In the genomic region with DNA sequence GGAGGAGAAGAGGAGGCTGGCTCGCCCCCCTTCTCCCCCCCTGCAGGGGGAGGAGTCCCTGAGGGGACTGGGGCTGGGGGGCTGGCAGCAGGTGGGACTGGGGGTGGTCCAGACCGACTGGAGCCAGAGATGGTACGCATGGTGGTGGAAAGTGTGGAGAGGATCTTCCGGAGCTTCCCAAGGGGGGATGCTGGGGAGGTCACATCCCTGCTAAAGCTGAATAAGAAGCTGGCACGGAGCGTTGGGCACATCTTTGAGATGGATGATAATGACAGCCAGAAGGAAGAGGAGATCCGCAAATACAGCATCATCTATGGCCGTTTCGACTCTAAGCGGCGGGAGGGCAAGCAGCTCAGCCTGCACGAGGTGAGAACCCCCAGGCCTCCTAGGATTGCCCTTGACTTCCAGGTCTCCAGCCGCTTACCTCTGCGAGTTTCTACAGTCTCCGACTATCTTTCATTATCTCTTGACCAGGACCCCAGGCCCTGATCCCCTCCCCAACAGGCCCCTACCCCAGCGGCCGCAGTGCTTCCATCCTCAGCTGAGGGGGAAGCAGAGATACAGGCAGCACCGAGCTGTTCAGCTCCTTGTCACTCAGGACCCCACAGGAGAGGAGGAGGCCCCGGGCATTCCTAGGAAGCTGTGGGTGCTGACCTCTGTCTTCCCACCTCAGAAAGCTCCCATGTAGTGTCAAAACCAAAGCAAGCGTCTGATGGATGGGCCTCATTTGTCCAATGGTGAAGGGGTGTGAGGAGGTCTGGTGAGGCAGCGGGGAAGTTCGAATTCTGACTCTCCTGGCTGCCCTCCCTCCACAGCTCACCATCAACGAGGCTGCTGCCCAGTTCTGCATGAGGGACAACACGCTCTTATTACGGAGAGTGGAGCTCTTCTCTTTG, we compare ENCODE assay signal across 13 cellular contexts. TPM values are rescaled to one million over a fixed set of nuclear protein-coding genes. Genes with fewer than 3 reads are reported as not detected.
DNase-seq lines count a peak whose midpoint lies in the region; TF ChIP-seq lines count a peak whose summit lies in the region.
"Had no signal": no experiment of that assay in that cellular context is flagged by ENCODE, and none has a peak within 500 bp of the region (broad histone marks: within the 10 kb centered on the region; RNA-seq: fewer than 3 reads in every experiment).

No MANE protein-coding gene starts in this region.

- peaks cover 23% of the 10 kb centered on the region for H3K36me3 ChIP-seq in neutrophil

- H3K9me3 Mint-ChIP-seq in immature natural killer cell: no peaks in the 10 kb centered on the region

- TF ChIP-seq CTCF in AG04449 (IDR thresholded peaks at IDR 0.05; ENCODE audit: insufficient read depth, low read length, missing control alignments) (no peak), choroid plexus epithelial cell (conservative IDR thresholded peaks at IDR 0.05; ENCODE audit: low read depth, low read length) (no peak), neutrophil (IDR thresholded peaks at IDR 0.05) (no peak)

- peaks cover 42% of the 10 kb centered on the region for H3K27me3 ChIP-seq in neutrophil

- peak overlapping the region; percentile 31 for H3K27ac ChIP-seq in neutrophil

- H3K4me1 Mint-ChIP-seq in immature natural killer cell: peaks cover 31 to 33% of the 10 kb centered on the region in 2 donors

- POLR2A ChIA-PET in AG04449 (lab: Yijun Ruan, JAX): interaction anchor here (0.6 to 2.2 kb wide), 8 partner anchors 8 to 151 kb away, joined by 3 to 12 read pairs (median 3); no protein-coding TSS in a partner anchor

- peaks cover 3 to 11% (median 6%) of the 10 kb centered on the region in 3 donors for H3K36me3 Mint-ChIP-seq in immature natural killer cell

- DNase-seq in AG04449 (ENCODE audit: low read depth, low spot score): no peak
- peak; percentile 2 for DNase-seq in H4 (ENCODE audit: low spot score)
- no peak for DNase-seq in choroid plexus epithelial cell (ENCODE audit: low read depth)
- no peak for DNase-seq in NCI-H2029 (lab: John Stamatoyannopoulos, UW)
- no peak for DNase-seq in immature natural killer cell
- no peak for DNase-seq in COLO829 (ENCODE audit: low spot score)
- DNase-seq in EL: no peak
- DNase-seq: activated CD4-positive, alpha-beta T cell treated with anti-CD3 and anti-CD28 coated beads for 1 hour; MM.1S; stimulated activated CD4-positive, alpha-beta T cell treated with anti-CD3 and anti-CD28 coated beads, Interleukin-2, amount 100 ng/mL, for 48 hours had no signal

- H3K9me3 ChIP-seq in neutrophil: no peaks in the 10 kb centered on the region
- H3K9me3 ChIP-seq: left lung had no signal

- CTCF ChIA-PET in AG04449 (lab: Yijun Ruan, JAX): interaction anchor here (0.7 to 16.5 kb wide), 17 partner anchors 13 to 146 kb away, joined by 3 to 218 read pairs (median 7); partner anchors contain the start of genes LRP1, NEMP1 and STAT6

- H3K4me3 Mint-ChIP-seq in immature natural killer cell: peak overlapping the region in 2 of 5 donors; percentile 9 to 53

- peaks cover 25 to 38% of the 10 kb centered on the region in 2 experiments for H3K4me1 ChIP-seq in neutrophil (ENCODE audit: control insufficient read depth in 1 of 2, insufficient read depth in 1 of 2, low read depth in 1 of 2, low read length in 1 of 2)

- H3K4me3 ChIP-seq in AG04449 (ENCODE audit: low read depth, low read length): peak overlapping the region; percentile 91
- H3K4me3 ChIP-seq in choroid plexus epithelial cell (ENCODE audit: low read depth, low read length): peak overlapping the region; percentile 93
- H3K4me3 ChIP-seq in neutrophil (ENCODE audit: low read depth in 1 of 2, low read length in 1 of 2): no peak overlapping the region

- peak overlapping the region in 1 of 6 donors; percentile 30 for H3K27ac Mint-ChIP-seq in immature natural killer cell

- peaks cover 3 to 13% (median 10%) of the 10 kb centered on the region in 3 donors for H3K27me3 Mint-ChIP-seq in immature natural killer cell (ENCODE audit: low read depth in 3 of 3)

RNA-seq across cellular contexts. Expression of gene NAB2, which starts 3.0 kb away (rescaled TPM):
- total RNA-seq in H4 (2014; rRNA removed; shearing (Covaris generic)): 16.5 and 20.2 TPM in 2 replicates
- 1 to 10 TPM; 1.0 to 2.7 (median 1.3) TPM for polyA plus RNA-seq in immature natural killer cell

RNA-seq across cellular contexts. Expression of gene NEMP1, which starts 13.3 kb away (rescaled TPM):
- total RNA-seq in H4 (2014; rRNA removed; shearing (Covaris generic)): 10.5 and 18.0 TPM in 2 replicates
- polyA plus RNA-seq in immature natural killer cell: 1 to 10 TPM; 1.6 to 4.1 (median 2.6) TPM

RNA-seq across cellular contexts. Expression of gene STAT6, which starts 19.3 kb away (rescaled TPM):
- 9.3 and 17.9 TPM in 2 replicates for total RNA-seq in H4 (2014; rRNA removed; shearing (Covaris generic))
- polyA plus RNA-seq in immature natural killer cell: 10 to 100 TPM; 71.1 to 94.0 (median 89.1) TPM

RNA-seq across cellular contexts. Expression of gene LRP1, which starts 36.4 kb away (rescaled TPM):
- total RNA-seq in H4 (2014; rRNA removed; shearing (Covaris generic)): 5.8 and 6.5 TPM in 2 replicates
- under 1 TPM in 2 of 3 donors, not detected in 1; 0.08 to 0.22 TPM for polyA plus RNA-seq in immature natural killer cell

RNA-seq across cellular contexts. Expression of gene MYO1A, which starts 42.0 kb away (rescaled TPM):
- total RNA-seq in H4 (2014; rRNA removed; shearing (Covaris generic)): not detected in 2 replicates
- not detected for polyA plus RNA-seq in immature natural killer cell
- total RNA-seq: Daoy had no signal

Comparison
In these comparisons a context has a peak if more than half of its experiments do, and no peak if none do; other contexts are left out.
1. H3K4me3 ChIP-seq: peak in AG04449 (single experiment) and choroid plexus epithelial cell (single experiment); none in neutrophil (0 of 2).